Comparison of ENCODE assay signal across 1 cellular context in the genomic region with DNA sequence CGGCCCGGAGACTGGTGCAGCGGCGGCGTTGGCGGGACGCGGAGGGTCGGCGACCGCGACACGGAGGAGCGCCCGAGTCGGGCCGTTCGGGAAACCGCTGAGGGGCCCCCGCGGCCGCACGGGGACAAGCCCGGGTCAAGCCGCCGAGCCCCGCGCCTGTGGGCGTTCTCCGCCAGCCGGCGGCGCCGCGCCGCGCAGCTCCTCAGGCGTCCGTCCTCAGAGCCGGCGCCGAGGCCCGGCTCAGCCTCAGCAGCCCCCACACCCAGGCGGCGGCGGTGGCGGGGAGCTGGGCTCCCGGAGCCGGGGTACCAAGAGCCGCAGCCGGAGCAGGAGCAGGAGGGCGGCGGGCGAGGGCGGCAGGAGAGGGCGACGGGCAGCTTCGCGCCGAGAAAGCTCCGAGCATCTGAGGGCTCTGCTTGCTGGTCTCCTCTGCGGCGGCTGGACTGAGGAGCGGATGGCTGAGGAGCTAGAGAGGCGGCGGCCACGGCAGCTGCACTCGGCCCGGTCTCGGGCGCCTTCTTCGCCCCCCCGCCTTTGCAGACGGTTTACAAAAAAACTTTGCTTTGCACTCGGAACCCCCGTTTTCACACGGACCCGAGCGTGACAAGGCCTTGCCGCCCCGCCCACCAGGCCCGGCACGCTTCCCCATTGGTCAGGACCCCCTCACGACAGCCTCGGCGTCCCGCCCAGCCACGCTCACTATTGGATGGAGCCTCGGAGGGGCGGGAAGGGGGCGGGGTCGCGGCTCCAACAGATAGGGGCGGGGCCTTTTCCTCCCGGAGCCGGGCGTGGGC.
TF ChIP-seq lines count a peak whose summit lies in the region.

A gene with protein sequence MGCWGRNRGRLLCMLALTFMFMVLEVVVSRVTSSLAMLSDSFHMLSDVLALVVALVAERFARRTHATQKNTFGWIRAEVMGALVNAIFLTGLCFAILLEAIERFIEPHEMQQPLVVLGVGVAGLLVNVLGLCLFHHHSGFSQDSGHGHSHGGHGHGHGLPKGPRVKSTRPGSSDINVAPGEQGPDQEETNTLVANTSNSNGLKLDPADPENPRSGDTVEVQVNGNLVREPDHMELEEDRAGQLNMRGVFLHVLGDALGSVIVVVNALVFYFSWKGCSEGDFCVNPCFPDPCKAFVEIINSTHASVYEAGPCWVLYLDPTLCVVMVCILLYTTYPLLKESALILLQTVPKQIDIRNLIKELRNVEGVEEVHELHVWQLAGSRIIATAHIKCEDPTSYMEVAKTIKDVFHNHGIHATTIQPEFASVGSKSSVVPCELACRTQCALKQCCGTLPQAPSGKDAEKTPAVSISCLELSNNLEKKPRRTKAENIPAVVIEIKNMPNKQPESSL (minus strand): TSS at position 522 of the 794 bp plus-strand sequence. CDS start 549 bp downstream, outside the sequence.

TF ChIP-seq in HepG2, 621 proteins besides CTCF, POLR2A, EP300 and RAD21 (continued from another document and continues in another):
- TF ChIP-seq, protein P1, sequence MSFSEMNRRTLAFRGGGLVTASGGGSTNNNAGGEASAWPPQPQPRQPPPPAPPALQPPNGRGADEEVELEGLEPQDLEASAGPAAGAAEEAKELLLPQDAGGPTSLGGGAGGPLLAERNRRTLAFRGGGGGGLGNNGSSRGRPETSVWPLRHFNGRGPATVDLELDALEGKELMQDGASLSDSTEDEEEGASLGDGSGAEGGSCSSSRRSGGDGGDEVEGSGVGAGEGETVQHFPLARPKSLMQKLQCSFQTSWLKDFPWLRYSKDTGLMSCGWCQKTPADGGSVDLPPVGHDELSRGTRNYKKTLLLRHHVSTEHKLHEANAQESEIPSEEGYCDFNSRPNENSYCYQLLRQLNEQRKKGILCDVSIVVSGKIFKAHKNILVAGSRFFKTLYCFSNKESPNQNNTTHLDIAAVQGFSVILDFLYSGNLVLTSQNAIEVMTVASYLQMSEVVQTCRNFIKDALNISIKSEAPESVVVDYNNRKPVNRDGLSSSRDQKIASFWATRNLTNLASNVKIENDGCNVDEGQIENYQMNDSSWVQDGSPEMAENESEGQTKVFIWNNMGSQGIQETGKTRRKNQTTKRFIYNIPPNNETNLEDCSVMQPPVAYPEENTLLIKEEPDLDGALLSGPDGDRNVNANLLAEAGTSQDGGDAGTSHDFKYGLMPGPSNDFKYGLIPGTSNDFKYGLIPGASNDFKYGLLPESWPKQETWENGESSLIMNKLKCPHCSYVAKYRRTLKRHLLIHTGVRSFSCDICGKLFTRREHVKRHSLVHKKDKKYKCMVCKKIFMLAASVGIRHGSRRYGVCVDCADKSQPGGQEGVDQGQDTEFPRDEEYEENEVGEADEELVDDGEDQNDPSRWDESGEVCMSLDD (CRISPR knock-in tag; IDR thresholded peaks at IDR 0.05; ENCODE audit: borderline replicate concordance), result peak; percentile 85
- TF ChIP-seq, protein P2, sequence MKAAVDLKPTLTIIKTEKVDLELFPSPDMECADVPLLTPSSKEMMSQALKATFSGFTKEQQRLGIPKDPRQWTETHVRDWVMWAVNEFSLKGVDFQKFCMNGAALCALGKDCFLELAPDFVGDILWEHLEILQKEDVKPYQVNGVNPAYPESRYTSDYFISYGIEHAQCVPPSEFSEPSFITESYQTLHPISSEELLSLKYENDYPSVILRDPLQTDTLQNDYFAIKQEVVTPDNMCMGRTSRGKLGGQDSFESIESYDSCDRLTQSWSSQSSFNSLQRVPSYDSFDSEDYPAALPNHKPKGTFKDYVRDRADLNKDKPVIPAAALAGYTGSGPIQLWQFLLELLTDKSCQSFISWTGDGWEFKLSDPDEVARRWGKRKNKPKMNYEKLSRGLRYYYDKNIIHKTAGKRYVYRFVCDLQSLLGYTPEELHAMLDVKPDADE (CRISPR knock-in tag; IDR thresholded peaks at IDR 0.05), result 0 out of 2 replicates have a peak, but pooled peaks have one; percentile 2
- TF ChIP-seq ZNF501 (CRISPR knock-in tag; IDR thresholded peaks at IDR 0.05) (no peak), KDM4B (CRISPR knock-in tag; IDR thresholded peaks at IDR 0.05) (no peak), CEBPG (CRISPR knock-in tag; IDR thresholded peaks at IDR 0.05) (no peak), NONO (IDR thresholded peaks at IDR 0.05) (no peak), NONO (CRISPR knock-in tag; conservative IDR thresholded peaks at IDR 0.05) (0 out of 2 replicates have a peak, but pooled peaks have one; percentile 4), SAP130 (CRISPR knock-in tag; IDR thresholded peaks at IDR 0.05; ENCODE audit: low read depth) (peak; percentile 21; the same call in 1 of the 2 replicates), ZNF878 (CRISPR knock-in tag; IDR thresholded peaks at IDR 0.05) (no peak), ZFP82 (CRISPR knock-in tag; IDR thresholded peaks at IDR 0.05; ENCODE audit: borderline replicate concordance) (peak; percentile 25; the same call in 1 of the 2 replicates), TOPORS (CRISPR knock-in tag; IDR thresholded peaks at IDR 0.05) (no peak), SMAD1 (CRISPR knock-in tag; IDR thresholded peaks at IDR 0.05; ENCODE audit: borderline replicate concordance, low read depth) (peak; percentile 39; the same call in 1 of the 2 replicates), ZNF883 (CRISPR knock-in tag; IDR thresholded peaks at IDR 0.05; ENCODE audit: not compliant biosample characterization) (peak; percentile 20), ZNF879 (CRISPR knock-in tag; IDR thresholded peaks at IDR 0.05) (no peak), MXD4 (CRISPR knock-in tag; IDR thresholded peaks at IDR 0.05) (no peak), ZNF552 (CRISPR knock-in tag; IDR thresholded peaks at IDR 0.05; ENCODE audit: borderline replicate concordance) (0 out of 2 replicates have a peak, but pooled peaks have one; percentile 53), CCAR2 (optimal IDR thresholded peaks at IDR 0.05; ENCODE audit: low read depth, low read length) (no peak)
- TF ChIP-seq, protein P3, sequence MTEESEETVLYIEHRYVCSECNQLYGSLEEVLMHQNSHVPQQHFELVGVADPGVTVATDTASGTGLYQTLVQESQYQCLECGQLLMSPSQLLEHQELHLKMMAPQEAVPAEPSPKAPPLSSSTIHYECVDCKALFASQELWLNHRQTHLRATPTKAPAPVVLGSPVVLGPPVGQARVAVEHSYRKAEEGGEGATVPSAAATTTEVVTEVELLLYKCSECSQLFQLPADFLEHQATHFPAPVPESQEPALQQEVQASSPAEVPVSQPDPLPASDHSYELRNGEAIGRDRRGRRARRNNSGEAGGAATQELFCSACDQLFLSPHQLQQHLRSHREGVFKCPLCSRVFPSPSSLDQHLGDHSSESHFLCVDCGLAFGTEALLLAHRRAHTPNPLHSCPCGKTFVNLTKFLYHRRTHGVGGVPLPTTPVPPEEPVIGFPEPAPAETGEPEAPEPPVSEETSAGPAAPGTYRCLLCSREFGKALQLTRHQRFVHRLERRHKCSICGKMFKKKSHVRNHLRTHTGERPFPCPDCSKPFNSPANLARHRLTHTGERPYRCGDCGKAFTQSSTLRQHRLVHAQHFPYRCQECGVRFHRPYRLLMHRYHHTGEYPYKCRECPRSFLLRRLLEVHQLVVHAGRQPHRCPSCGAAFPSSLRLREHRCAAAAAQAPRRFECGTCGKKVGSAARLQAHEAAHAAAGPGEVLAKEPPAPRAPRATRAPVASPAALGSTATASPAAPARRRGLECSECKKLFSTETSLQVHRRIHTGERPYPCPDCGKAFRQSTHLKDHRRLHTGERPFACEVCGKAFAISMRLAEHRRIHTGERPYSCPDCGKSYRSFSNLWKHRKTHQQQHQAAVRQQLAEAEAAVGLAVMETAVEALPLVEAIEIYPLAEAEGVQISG (CRISPR knock-in tag; IDR thresholded peaks at IDR 0.05), result peak; percentile 11; the same call in 1 of the 2 replicates
- TF ChIP-seq, protein P4, sequence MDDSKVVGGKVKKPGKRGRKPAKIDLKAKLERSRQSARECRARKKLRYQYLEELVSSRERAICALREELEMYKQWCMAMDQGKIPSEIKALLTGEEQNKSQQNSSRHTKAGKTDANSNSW (CRISPR knock-in tag; IDR thresholded peaks at IDR 0.05; ENCODE audit: borderline replicate concordance), result no peak
- TF ChIP-seq, protein P5, sequence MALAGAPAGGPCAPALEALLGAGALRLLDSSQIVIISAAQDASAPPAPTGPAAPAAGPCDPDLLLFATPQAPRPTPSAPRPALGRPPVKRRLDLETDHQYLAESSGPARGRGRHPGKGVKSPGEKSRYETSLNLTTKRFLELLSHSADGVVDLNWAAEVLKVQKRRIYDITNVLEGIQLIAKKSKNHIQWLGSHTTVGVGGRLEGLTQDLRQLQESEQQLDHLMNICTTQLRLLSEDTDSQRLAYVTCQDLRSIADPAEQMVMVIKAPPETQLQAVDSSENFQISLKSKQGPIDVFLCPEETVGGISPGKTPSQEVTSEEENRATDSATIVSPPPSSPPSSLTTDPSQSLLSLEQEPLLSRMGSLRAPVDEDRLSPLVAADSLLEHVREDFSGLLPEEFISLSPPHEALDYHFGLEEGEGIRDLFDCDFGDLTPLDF (CRISPR knock-in tag; IDR thresholded peaks at IDR 0.05), result 0 out of 2 replicates have a peak, but pooled peaks have one; percentile 4
- TF ChIP-seq, protein P6, sequence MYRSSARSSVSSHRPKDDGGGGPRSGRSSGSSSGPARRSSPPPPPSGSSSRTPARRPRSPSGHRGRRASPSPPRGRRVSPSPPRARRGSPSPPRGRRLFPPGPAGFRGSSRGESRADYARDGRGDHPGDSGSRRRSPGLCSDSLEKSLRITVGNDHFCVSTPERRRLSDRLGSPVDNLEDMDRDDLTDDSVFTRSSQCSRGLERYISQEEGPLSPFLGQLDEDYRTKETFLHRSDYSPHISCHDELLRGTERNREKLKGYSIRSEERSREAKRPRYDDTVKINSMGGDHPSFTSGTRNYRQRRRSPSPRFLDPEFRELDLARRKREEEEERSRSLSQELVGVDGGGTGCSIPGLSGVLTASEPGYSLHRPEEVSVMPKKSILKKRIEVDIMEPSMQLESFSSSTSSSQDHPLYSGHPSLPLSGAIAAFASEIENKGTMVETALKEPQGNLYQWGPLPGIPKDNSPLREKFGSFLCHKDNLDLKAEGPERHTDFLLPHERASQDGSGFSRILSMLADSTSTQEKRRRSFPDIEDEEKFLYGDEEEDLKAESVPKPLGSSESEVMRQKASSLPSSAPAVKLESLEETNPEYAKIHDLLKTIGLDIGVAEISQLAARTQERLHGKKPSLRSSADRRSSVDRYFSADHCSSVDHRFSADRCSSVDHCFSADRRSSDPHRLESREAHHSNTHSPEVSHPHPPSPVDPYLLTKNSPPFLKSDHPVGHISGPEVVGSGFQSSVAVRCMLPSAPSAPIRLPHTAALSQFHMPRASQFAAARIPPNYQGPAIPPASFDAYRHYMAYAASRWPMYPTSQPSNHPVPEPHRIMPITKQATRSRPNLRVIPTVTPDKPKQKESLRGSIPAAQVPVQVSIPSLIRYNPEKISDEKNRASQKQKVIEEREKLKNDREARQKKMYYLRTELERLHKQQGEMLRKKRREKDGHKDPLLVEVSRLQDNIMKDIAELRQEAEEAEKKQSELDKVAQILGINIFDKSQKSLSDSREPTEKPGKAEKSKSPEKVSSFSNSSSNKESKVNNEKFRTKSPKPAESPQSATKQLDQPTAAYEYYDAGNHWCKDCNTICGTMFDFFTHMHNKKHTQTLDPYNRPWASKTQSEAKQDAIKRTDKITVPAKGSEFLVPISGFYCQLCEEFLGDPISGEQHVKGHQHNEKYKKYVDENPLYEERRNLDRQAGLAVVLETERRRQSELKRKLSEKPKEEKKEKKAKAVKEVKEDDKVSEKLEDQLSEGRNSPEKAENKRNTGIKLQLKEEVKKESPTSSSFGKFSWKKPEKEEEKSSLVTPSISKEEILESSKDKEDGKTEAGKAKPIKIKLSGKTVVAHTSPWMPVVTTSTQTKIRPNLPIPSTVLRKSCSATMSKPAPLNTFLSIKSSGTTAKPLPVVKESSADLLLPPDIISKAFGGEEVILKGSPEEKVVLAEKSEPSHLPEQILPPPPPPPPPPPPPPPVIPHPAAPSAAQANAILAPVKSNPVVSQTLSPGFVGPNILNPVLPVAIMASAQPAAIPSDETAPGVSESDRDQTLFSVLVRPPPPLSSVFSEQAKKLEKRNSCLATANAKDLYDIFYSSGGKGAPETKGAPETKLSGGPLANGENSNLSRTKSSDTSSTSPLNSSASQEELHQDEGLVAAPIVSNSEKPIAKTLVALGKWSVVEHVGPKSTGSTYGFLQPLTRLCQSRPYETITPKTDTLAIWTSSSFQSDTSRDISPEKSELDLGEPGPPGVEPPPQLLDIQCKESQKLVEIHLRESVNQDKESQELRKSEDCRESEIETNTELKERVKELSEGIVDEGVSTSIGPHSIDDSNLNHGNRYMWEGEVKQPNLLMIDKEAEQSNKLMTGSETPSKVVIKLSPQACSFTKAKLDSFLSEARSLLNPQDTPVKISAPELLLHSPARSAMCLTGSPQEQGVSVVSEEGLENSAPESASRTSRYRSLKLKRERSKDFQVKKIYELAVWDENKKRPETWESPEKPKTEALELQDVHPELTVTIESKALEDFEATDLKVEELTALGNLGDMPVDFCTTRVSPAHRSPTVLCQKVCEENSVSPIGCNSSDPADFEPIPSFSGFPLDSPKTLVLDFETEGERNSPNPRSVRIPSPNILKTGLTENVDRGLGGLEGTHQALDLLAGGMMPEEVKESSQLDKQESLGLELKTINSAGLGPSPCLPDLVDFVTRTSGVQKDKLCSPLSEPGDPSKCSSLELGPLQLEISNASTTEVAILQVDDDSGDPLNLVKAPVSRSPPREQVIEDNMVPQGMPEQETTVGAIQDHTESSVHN (CRISPR knock-in tag; IDR thresholded peaks at IDR 0.05), result no peak
- TF ChIP-seq, protein P7, sequence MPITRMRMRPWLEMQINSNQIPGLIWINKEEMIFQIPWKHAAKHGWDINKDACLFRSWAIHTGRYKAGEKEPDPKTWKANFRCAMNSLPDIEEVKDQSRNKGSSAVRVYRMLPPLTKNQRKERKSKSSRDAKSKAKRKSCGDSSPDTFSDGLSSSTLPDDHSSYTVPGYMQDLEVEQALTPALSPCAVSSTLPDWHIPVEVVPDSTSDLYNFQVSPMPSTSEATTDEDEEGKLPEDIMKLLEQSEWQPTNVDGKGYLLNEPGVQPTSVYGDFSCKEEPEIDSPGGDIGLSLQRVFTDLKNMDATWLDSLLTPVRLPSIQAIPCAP (CRISPR knock-in tag; IDR thresholded peaks at IDR 0.05; ENCODE audit: low read depth), result no peak
- TF ChIP-seq, protein P8, sequence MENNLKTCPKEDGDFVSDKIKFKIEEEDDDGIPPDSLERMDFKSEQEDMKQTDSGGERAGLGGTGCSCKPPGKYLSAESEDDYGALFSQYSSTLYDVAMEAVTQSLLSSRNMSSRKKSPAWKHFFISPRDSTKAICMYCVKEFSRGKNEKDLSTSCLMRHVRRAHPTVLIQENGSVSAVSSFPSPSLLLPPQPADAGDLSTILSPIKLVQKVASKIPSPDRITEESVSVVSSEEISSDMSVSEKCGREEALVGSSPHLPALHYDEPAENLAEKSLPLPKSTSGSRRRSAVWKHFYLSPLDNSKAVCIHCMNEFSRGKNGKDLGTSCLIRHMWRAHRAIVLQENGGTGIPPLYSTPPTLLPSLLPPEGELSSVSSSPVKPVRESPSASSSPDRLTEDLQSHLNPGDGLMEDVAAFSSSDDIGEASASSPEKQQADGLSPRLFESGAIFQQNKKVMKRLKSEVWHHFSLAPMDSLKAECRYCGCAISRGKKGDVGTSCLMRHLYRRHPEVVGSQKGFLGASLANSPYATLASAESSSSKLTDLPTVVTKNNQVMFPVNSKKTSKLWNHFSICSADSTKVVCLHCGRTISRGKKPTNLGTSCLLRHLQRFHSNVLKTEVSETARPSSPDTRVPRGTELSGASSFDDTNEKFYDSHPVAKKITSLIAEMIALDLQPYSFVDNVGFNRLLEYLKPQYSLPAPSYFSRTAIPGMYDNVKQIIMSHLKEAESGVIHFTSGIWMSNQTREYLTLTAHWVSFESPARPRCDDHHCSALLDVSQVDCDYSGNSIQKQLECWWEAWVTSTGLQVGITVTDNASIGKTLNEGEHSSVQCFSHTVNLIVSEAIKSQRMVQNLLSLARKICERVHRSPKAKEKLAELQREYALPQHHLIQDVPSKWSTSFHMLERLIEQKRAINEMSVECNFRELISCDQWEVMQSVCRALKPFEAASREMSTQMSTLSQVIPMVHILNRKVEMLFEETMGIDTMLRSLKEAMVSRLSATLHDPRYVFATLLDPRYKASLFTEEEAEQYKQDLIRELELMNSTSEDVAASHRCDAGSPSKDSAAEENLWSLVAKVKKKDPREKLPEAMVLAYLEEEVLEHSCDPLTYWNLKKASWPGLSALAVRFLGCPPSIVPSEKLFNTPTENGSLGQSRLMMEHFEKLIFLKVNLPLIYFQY (CRISPR knock-in tag; IDR thresholded peaks at IDR 0.05; ENCODE audit: borderline replicate concordance), result peak; percentile 3; the same call in 1 of the 2 replicates
